ENCODE assay signal across 8 cellular contexts in the genomic region with DNA sequence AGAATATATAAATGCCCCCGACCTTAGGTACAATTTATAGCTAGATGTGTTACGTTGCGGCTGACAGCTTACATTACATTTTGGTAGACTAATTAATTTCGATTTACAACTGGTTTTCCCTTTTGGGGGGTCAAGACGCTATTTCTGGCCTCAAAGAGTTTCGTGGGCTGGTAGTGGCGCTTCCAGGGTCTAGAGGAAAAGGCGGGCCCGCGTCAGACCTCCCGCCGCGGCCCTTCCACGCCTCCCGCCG. TPM values are rescaled to one million over a fixed set of nuclear protein-coding genes. Genes with fewer than 3 reads are reported as not detected.
A peak's percentile ranks its signal among the peaks of the same experiment; 100 is the strongest.
DNase-seq lines count a peak whose midpoint lies in the region; ATAC-seq and TF ChIP-seq lines count a peak whose summit lies in the region.

No MANE protein-coding gene starts in this region.

- WGBS in esophagus squamous epithelium, 2 donors = 0 to 1% methylated on average over 16 of the region's 16 CpGs

- H3K4me1 ChIP-seq in esophagus squamous epithelium = peaks cover 14 to 54% (median 21%) of the 10 kb centered on the region in 3 donors
- H3K4me1 ChIP-seq in rectal smooth muscle tissue (ENCODE audit: control insufficient read depth, insufficient read depth, low read length) = peaks cover 11% of the 10 kb centered on the region

- no peaks in the 10 kb centered on the region for H3K27me3 ChIP-seq in esophagus squamous epithelium
- H3K27me3 ChIP-seq in rectal smooth muscle tissue (ENCODE audit: control insufficient read depth, insufficient read depth, low read length) = no peaks in the 10 kb centered on the region

- H3K27ac ChIP-seq in RWPE1 (peak overlapping the region; percentile 90), esophagus squamous epithelium (peak overlapping the region; percentile 85 to 96 (median 92)), rectal smooth muscle tissue (ENCODE audit: low read depth, low read length) (peak overlapping the region; percentile 92)

- H3K36me3 ChIP-seq in esophagus squamous epithelium (no peaks in the 10 kb centered on the region), rectal smooth muscle tissue (ENCODE audit: control insufficient read depth, insufficient read depth, low read length) (no peaks in the 10 kb centered on the region)

- intact Hi-C loops in esophagus squamous epithelium (cut with DNase I) = loop anchor here (5.0 kb wide), 1 partner anchor 68 kb away; no protein-coding TSS in a partner anchor

- CTCF ChIA-PET in RWPE1 (lab: Yijun Ruan, JAX) = no interaction called here

- ATAC-seq in HG02885 (IDR thresholded peaks at IDR 0.05; ENCODE audit: poor library complexity, unreplicated experiment) = no peak
- no peak for ATAC-seq in HG02763 (IDR thresholded peaks at IDR 0.05; ENCODE audit: unreplicated experiment)
- ATAC-seq in HG02642 (IDR thresholded peaks at IDR 0.05; ENCODE audit: poor library complexity, unreplicated experiment) = no peak

- POLR2A ChIA-PET in RWPE1 (lab: Yijun Ruan, JAX; ENCODE audit: low non-redundant PET) = interaction anchor here (0.9 kb wide), 1 partner anchor 107 kb away, joined by 4 read pairs; the partner anchor contains the start of gene NDC1

- DNase-seq in RWPE1 (ENCODE audit: low spot score) (no peak), esophagus squamous epithelium (lab: John Stamatoyannopoulos, UW) (no peak), activated gamma-delta T cell treated with Interleukin-2 at 50 U/mL for 16 hours (no peak)

- H3K4me3 ChIP-seq in GM08714 (ENCODE audit: low read length) = peak overlapping the region; percentile 77
- peak overlapping the region; percentile 79 to 96 (median 84) for H3K4me3 ChIP-seq in esophagus squamous epithelium
- H3K4me3 ChIP-seq in rectal smooth muscle tissue (ENCODE audit: low read length) = peak overlapping the region; percentile 90

- H3K9me3 ChIP-seq in esophagus squamous epithelium = no peaks in the 10 kb centered on the region

- no peak for TF ChIP-seq POLR2A in esophagus squamous epithelium (IDR thresholded peaks at IDR 0.05)

- H3K9ac ChIP-seq in rectal smooth muscle tissue (ENCODE audit: low read length) = peak overlapping the region; percentile 49

- TF ChIP-seq CTCF in RWPE1 (conservative IDR thresholded peaks at IDR 0.05; ENCODE audit: low read depth) (no peak), esophagus squamous epithelium (IDR thresholded peaks at IDR 0.05) (no peak)

RNA-seq across cellular contexts. Expression of gene IFT25, which starts 0.4 kb away (rescaled TPM):
- 10 to 100 TPM; 11.7 to 24.6 (median 17.1) TPM for total RNA-seq in esophagus squamous epithelium

RNA-seq across cellular contexts. Expression of gene LRRC42, which starts 1.0 kb away (rescaled TPM):
- 10 to 100 TPM; 18.7 to 24.3 (median 23.3) TPM for total RNA-seq in esophagus squamous epithelium

RNA-seq across cellular contexts. Expression of gene DIO1, which starts 51.1 kb away (rescaled TPM):
- total RNA-seq in esophagus squamous epithelium = not detected

RNA-seq across cellular contexts. Expression of gene YIPF1, which starts 55.5 kb away (rescaled TPM):
- total RNA-seq in esophagus squamous epithelium = 10 to 100 TPM; 15.8 to 25.3 (median 17.0) TPM
